In genomic region chr7:36668080-36668479, GRCh38 we compare ENCODE assay signal across 15 cellular contexts.
"Had no signal": no experiment of that assay in that cellular context is flagged by ENCODE, and none has a peak within 500 bp of the region (broad histone marks: within the 10 kb centered on the region; RNA-seq: fewer than 3 reads in every experiment).

No MANE protein-coding gene starts in this region.

- H3K4me3 ChIP-seq: dorsolateral prefrontal cortex, esophagus squamous epithelium, pancreas, sigmoid colon, thoracic aorta had no signal

- FAIRE-seq: pancreas had no signal

- H3K27me3 Mint-ChIP-seq: activated CD4-positive, alpha-beta memory T cell treated with anti-CD3 and anti-CD28 coated beads, Interleukin-2, amount 10 ng/mL, durations not matched to agents 7 days and 5 days had no signal

- H3K9me3 ChIP-seq: esophagus squamous epithelium, pancreas, sigmoid colon, thoracic aorta had no signal

- H3K36me3 ChIP-seq: esophagus squamous epithelium, pancreas, sigmoid colon, thoracic aorta had no signal

- H3K36me3 Mint-ChIP-seq: WTC11 had no signal

- H3K27ac Mint-ChIP-seq: activated CD4-positive, alpha-beta memory T cell treated with anti-CD3 and anti-CD28 coated beads, Interleukin-2, amount 10 ng/mL, durations not matched to agents 7 days and 5 days; T-helper 1 cell treated with Interleukin-12 subunit alpha and Interleukin-12 subunit beta and Interleukin-4 antibody, amounts not matched to agents 30 μg/mL and 1 μg/mL, for 36 hours; WTC11 had no signal

- H3K9me3 Mint-ChIP-seq: activated CD4-positive, alpha-beta memory T cell treated with anti-CD3 and anti-CD28 coated beads, Interleukin-2, amount 10 ng/mL, durations not matched to agents 7 days and 5 days; WTC11 had no signal

- H3K27ac ChIP-seq: esophagus squamous epithelium, pancreas, sigmoid colon, thoracic aorta had no signal

- H3K4me1 ChIP-seq: pancreas, sigmoid colon had no signal

- DNase-seq: activated CD4-positive, alpha-beta memory T cell treated with anti-CD3 and anti-CD28 coated beads, Interleukin-2, amount 10 ng/mL, durations not matched to agents 7 days and 5 days; activated CD4-positive, alpha-beta T cell treated with anti-CD3 and anti-CD28 coated beads for 4 hours; activated CD8-positive, alpha-beta memory T cell treated with anti-CD3 and anti-CD28 coated beads, Interleukin-2, amount 50 U/mL, for 4 hours; activated naive CD4-positive, alpha-beta T cell; aorta; dorsolateral prefrontal cortex; esophagus squamous epithelium; glutamatergic neuron; kidney glomerular epithelial cell; pancreas; sigmoid colon; stimulated activated CD4-positive, alpha-beta T cell treated with anti-CD3 and anti-CD28 coated beads, Interleukin-2, amount 100 ng/mL, for 24 hours had no signal

- ATAC-seq: pancreas, WTC11 had no signal

- H3K27me3 ChIP-seq: dorsolateral prefrontal cortex, esophagus squamous epithelium, pancreas, sigmoid colon had no signal

- H3K4me3 Mint-ChIP-seq: activated CD4-positive, alpha-beta memory T cell treated with anti-CD3 and anti-CD28 coated beads, Interleukin-2, amount 10 ng/mL, durations not matched to agents 7 days and 5 days; T-helper 1 cell treated with Interleukin-12 subunit alpha and Interleukin-12 subunit beta and Interleukin-4 antibody, amounts not matched to agents 30 μg/mL and 1 μg/mL, for 36 hours; WTC11 had no signal
